In the genomic region with DNA sequence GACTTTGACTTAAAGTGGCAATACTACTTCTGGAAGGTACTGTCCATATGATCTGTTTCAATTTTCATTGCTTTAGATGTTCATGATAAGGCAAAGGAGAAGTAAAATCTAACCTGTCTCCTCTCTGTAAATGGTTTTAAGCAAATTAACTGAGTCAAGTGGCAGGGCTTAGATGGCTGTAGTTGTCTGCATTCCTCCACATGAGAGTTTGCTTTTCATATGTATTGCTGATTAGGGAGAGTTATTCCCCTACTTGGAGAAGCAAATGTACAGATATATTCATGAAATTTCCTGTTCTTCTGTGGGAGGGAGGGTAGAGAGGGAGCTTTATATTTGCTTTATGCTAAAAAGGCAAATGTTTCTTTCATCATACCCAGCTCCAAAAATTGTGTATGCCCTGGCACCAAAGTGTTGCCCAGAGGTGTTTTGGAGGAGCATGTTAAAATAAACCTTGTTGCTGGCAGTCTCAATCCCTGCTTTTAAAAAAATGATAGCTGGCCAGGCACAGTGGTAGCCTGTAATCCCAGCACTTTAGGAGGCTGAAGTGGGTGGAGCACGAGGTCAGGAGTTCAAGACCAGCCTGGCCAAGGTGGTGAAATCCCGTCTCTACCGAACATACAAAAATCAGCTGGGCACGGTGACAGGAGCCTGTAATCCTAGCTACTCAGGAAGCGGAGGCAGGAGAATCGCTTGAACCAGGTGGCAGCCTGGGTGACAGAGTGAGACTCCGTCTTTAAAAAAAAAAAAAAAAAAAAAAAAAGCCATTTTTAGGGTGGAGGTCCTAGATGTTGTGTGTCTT, we compare ENCODE assay signal across 16 cellular contexts. TPM values are rescaled to one million over a fixed set of nuclear protein-coding genes. Genes with fewer than 3 reads are reported as not detected.
A peak's percentile ranks its signal among the peaks of the same experiment; 100 is the strongest.
DNase-seq lines count a peak whose midpoint lies in the region; ATAC-seq and TF ChIP-seq lines count a peak whose summit lies in the region.
"Had no signal": no experiment of that assay in that cellular context is flagged by ENCODE, and none has a peak within 500 bp of the region (broad histone marks: within the 10 kb centered on the region; RNA-seq: fewer than 3 reads in every experiment).

No MANE protein-coding gene starts in this region.

- H3K36me3 Mint-ChIP-seq in brain = peaks cover 43% of the 10 kb centered on the region

- H3K27me3 Mint-ChIP-seq in brain = no peaks in the 10 kb centered on the region

- H3K79me2 ChIP-seq in MM.1S (ENCODE audit: low read length) = peaks cover 23% of the 10 kb centered on the region; the same call in 1 of the 2 replicates

- peak overlapping the region in 4 of 5 experiments; percentile 56 to 63 (median 58) for H3K4me3 Mint-ChIP-seq in brain
- H3K4me3 Mint-ChIP-seq: CD4-positive, alpha-beta memory T cell; H9 had no signal

- H3K4me1 ChIP-seq in MM.1S (ENCODE audit: low read length) = no peaks in the 10 kb centered on the region
- H3K4me1 ChIP-seq: A549 had no signal

- no peaks in the 10 kb centered on the region; the same call in 1 of the 2 replicates for H3K36me3 ChIP-seq in MM.1S (replicated peaks; ENCODE audit: insufficient read depth, low read length)
- H3K36me3 ChIP-seq: BE2C had no signal

- peaks cover 81% of the 10 kb centered on the region for H3K4me1 Mint-ChIP-seq in brain

- H3K9me3 Mint-ChIP-seq in brain = peaks cover 0 to 16% (median 0%) of the 10 kb centered on the region in 5 experiments
- H3K9me3 Mint-ChIP-seq: H9 had no signal

- no peaks in the 10 kb centered on the region for H4K20me1 ChIP-seq in MM.1S (ENCODE audit: insufficient read depth, low read length)

- H3K27ac ChIP-seq in MM.1S (ENCODE audit: low read length) = no peak overlapping the region
- H3K27ac ChIP-seq: A549, C4-2B, GM23248 had no signal

- peak overlapping the region in 3 of 5 experiments; percentile 37 to 76 (median 57) for H3K27ac Mint-ChIP-seq in brain

- no peak overlapping the region for H3K9ac ChIP-seq in MM.1S (ENCODE audit: low read length)
- H3K9ac ChIP-seq: GM23248 had no signal

- no peak for TF ChIP-seq CTCF in brain (conservative IDR thresholded peaks at IDR 0.05)
- no peak for TF ChIP-seq CTCF in MM.1S (IDR thresholded peaks at IDR 0.05; ENCODE audit: low read length)

- peak; percentile 35 for ATAC-seq in left ventricle myocardium superior
- peak; percentile 47 for ATAC-seq in left lobe of liver
- ATAC-seq: A549, GM12878 had no signal

- H3K4me2 ChIP-seq in MM.1S (ENCODE audit: low read depth, low read length) = no peak overlapping the region
- H3K4me2 ChIP-seq: A549 had no signal

- H2AFZ ChIP-seq in MM.1S (ENCODE audit: low read length) = no peak overlapping the region
- H2AFZ ChIP-seq: GM23248 had no signal

- intact Hi-C loops in left ventricle myocardium superior (cut with micrococcal nuclease) (no loop called here), cardiac septum (cut with DNase I) (no loop called here)

- no peaks in the 10 kb centered on the region for H3K27me3 ChIP-seq in MM.1S (replicated peaks; ENCODE audit: insufficient read depth, low read length)
- H3K27me3 ChIP-seq: BE2C had no signal

- no peaks in the 10 kb centered on the region for H3K9me3 ChIP-seq in MM.1S (replicated peaks; ENCODE audit: insufficient read depth, low read length)
- H3K9me3 ChIP-seq: A549, BE2C had no signal

- H3K9me2 ChIP-seq in MM.1S (replicated peaks; ENCODE audit: insufficient read depth, low read length) = no peaks in the 10 kb centered on the region

- H3F3A ChIP-seq in MM.1S (ENCODE audit: insufficient read depth, low read length) = no peaks in the 10 kb centered on the region

- no peak overlapping the region for H3K4me3 ChIP-seq in MM.1S (ENCODE audit: low read length)
- H3K4me3 ChIP-seq: A549, GM12878, GM23248 had no signal

- DNase-seq in left ventricle myocardium superior (no peak), cardiac septum (ENCODE audit: low spot score) (no peak), left lobe of liver (ENCODE audit: low spot score) (no peak), MM.1S (no peak)
- DNase-seq in stimulated activated CD4-positive, alpha-beta T cell treated with anti-CD3 and anti-CD28 coated beads, Interleukin-4, amount 100 ng/mL, for 24 hours = no peak
- DNase-seq in activated T-cell treated with anti-CD3 and anti-CD28 coated beads, Interleukin-2, amount 50 U/mL, for 1 hour = no peak
- DNase-seq: BE2C; CD4-positive, alpha-beta memory T cell; DMS79; GM23248; H9 had no signal

RNA-seq across cellular contexts. Expression of a gene that starts 3.5 kb away (rescaled TPM):
- total RNA-seq in left ventricle myocardium superior = 0.12 TPM
- not detected for total RNA-seq in cardiac septum
- 2.8 TPM for polyA plus RNA-seq in brain (ENCODE audit: insufficient read depth, low read depth, low replicate concordance)
- not detected for total RNA-seq in left lobe of liver
- total RNA-seq: CD4-positive, alpha-beta memory T cell; G401; H9 had no signal
- polyA plus RNA-seq: A549; CD4-positive, alpha-beta memory T cell had no signal
